1 cellular context compared by ENCODE assay signal in the genomic region with DNA sequence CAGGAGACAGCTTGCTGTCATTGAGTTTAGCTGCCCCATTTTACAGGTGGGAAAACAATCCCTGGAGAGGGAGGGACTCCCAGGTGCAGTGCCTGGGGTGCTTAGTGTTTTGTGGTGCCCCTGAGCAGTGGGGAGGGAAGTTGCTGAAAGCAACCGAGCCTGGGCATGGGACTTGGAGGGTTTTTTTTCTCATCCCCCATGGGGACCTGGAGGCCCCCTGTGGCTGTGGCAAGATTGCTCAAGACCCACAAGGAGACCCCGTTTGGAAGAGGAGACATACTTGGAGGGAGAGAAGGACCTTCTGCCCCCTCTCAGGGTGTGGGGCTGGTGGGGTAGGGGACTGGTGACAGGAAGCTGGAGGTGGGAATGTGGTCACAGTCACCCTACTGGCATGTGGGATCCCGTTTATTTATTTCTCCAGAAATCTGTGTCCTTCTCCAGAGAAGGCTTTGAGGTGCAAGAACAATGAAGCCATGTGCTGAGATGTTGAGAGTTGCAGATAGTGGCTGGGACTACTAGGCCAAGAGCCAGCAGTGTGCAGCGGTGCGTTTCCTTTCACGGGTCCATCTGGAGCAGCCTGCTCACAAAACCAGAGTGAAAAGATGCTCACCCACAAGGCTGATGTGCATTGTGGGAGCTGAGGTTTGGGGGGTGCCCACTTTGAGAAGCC.
TF ChIP-seq lines count a peak whose summit lies in the region.

No MANE protein-coding gene starts in this region.

TF ChIP-seq in Ishikawa, 13 proteins besides CTCF, POLR2A, EP300 and RAD21:
- TF ChIP-seq TCF12 (IDR thresholded peaks at IDR 0.05; ENCODE audit: low read depth) (peak; percentile 67), TEAD4 (IDR thresholded peaks at IDR 0.05) (peak; percentile 49), ZBTB7A (IDR thresholded peaks at IDR 0.05; ENCODE audit: low read depth) (0 out of 2 replicates have a peak, but pooled peaks have one; percentile 57), NFIC (IDR thresholded peaks at IDR 0.05) (peak; percentile 91), EGR1 (IDR thresholded peaks at IDR 0.05) (no peak), CEBPB (IDR thresholded peaks at IDR 0.05) (peak; percentile 38; the same call in 1 of the 2 replicates), CREB1 (IDR thresholded peaks at IDR 0.05; ENCODE audit: low read depth) (no peak), TAF1 (IDR thresholded peaks at IDR 0.05; ENCODE audit: low read depth) (no peak)
- TF ChIP-seq, protein P1, sequence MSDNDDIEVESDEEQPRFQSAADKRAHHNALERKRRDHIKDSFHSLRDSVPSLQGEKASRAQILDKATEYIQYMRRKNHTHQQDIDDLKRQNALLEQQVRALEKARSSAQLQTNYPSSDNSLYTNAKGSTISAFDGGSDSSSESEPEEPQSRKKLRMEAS (IDR thresholded peaks at IDR 0.05): peak; percentile 89
- TF ChIP-seq, protein P2, sequence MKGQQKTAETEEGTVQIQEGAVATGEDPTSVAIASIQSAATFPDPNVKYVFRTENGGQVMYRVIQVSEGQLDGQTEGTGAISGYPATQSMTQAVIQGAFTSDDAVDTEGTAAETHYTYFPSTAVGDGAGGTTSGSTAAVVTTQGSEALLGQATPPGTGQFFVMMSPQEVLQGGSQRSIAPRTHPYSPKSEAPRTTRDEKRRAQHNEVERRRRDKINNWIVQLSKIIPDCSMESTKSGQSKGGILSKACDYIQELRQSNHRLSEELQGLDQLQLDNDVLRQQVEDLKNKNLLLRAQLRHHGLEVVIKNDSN (IDR thresholded peaks at IDR 0.05): 0 out of 2 replicates have a peak, but pooled peaks have one; percentile 19
